In genomic region chr19:18415177-18415867, GRCh38 we compare ENCODE assay signal across 1 cellular context.
TF ChIP-seq lines count a peak whose summit lies in the region.

No MANE protein-coding gene starts in this region.

TF ChIP-seq in K562, 482 proteins besides CTCF, POLR2A, EP300 and RAD21 (continued from another document and continues in another):
- peak; percentile 97 for TF ChIP-seq HINFP (tag; conservative IDR thresholded peaks at IDR 0.05; ENCODE audit: low read depth)
- peak; percentile 56; the same call in 1 of the 2 replicates for TF ChIP-seq ZBTB17 (CRISPR knock-in tag; IDR thresholded peaks at IDR 0.05)
- TF ChIP-seq DDX20 (tag; IDR thresholded peaks at IDR 0.05; ENCODE audit: low read depth), result no peak
- TF ChIP-seq KDM4B (IDR thresholded peaks at IDR 0.05; ENCODE audit: borderline replicate concordance in 2 of 2, low read depth in 1 of 2), result 0 out of 4 replicates have a peak, but pooled peaks of 1 of the 2 experiments have one; percentile 79
- TF ChIP-seq KDM5B (IDR thresholded peaks at IDR 0.05; ENCODE audit: insufficient replicate concordance, low read depth, low read length), result peak; percentile 31
- no peak for TF ChIP-seq PRMT5 (CRISPR knock-in tag; IDR thresholded peaks at IDR 0.05)
- peak; percentile 75 for TF ChIP-seq POLR2B (IDR thresholded peaks at IDR 0.05; ENCODE audit: low read depth, partially characterized antibody)
- no peak for TF ChIP-seq ZNF316 (IDR thresholded peaks at IDR 0.05)
- TF ChIP-seq POLR3G (IDR thresholded peaks at IDR 0.05; ENCODE audit: extremely low read depth, insufficient read length, insufficient replicate concordance), result no peak
- peak; percentile 71; the same call in 1 of the 2 replicates for TF ChIP-seq ARID1B (IDR thresholded peaks at IDR 0.05)
- TF ChIP-seq ZNF143 (CRISPR knock-in tag; IDR thresholded peaks at IDR 0.05), result no peak
- peak; percentile 33; the same call in 1 of the 2 replicates for TF ChIP-seq ESRRA (IDR thresholded peaks at IDR 0.05; ENCODE audit: borderline replicate concordance, low read depth)
- TF ChIP-seq, protein P1, sequence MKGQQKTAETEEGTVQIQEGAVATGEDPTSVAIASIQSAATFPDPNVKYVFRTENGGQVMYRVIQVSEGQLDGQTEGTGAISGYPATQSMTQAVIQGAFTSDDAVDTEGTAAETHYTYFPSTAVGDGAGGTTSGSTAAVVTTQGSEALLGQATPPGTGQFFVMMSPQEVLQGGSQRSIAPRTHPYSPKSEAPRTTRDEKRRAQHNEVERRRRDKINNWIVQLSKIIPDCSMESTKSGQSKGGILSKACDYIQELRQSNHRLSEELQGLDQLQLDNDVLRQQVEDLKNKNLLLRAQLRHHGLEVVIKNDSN (CRISPR knock-in tag; IDR thresholded peaks at IDR 0.05), result no peak
- TF ChIP-seq TRIM28 (IDR thresholded peaks at IDR 0.05), result no peak
- TF ChIP-seq MTF1 (CRISPR knock-in tag; IDR thresholded peaks at IDR 0.05; ENCODE audit: borderline replicate concordance), result no peak
- TF ChIP-seq, protein P2, sequence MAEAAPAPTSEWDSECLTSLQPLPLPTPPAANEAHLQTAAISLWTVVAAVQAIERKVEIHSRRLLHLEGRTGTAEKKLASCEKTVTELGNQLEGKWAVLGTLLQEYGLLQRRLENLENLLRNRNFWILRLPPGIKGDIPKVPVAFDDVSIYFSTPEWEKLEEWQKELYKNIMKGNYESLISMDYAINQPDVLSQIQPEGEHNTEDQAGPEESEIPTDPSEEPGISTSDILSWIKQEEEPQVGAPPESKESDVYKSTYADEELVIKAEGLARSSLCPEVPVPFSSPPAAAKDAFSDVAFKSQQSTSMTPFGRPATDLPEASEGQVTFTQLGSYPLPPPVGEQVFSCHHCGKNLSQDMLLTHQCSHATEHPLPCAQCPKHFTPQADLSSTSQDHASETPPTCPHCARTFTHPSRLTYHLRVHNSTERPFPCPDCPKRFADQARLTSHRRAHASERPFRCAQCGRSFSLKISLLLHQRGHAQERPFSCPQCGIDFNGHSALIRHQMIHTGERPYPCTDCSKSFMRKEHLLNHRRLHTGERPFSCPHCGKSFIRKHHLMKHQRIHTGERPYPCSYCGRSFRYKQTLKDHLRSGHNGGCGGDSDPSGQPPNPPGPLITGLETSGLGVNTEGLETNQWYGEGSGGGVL (CRISPR knock-in tag; IDR thresholded peaks at IDR 0.05), result peak; percentile 31; the same call in 1 of the 2 replicates
- peak; percentile 76 for TF ChIP-seq RBFOX2 (IDR thresholded peaks at IDR 0.05; ENCODE audit: low read depth, low read length)
- TF ChIP-seq ETV1 (tag; conservative IDR thresholded peaks at IDR 0.05; ENCODE audit: low read depth), result peak; percentile 86
- TF ChIP-seq KDM2B (CRISPR knock-in tag; IDR thresholded peaks at IDR 0.05), result no peak
- TF ChIP-seq ZFP30 (CRISPR knock-in tag; IDR thresholded peaks at IDR 0.05; ENCODE audit: borderline replicate concordance), result no peak
- TF ChIP-seq HLTF (IDR thresholded peaks at IDR 0.05), result peak; percentile 66; the same call in 1 of the 2 replicates
- peak; percentile 93 for TF ChIP-seq ZNF76 (CRISPR knock-in tag; IDR thresholded peaks at IDR 0.05; ENCODE audit: borderline replicate concordance)
- TF ChIP-seq RBM14 (IDR thresholded peaks at IDR 0.05; ENCODE audit: borderline replicate concordance, insufficient read depth, low read depth, low read length), result no peak
- TF ChIP-seq CCAR2 (IDR thresholded peaks at IDR 0.05; ENCODE audit: low read depth, low read length), result peak; percentile 50; the same call in 1 of the 2 replicates
- no peak for TF ChIP-seq ZZZ3 (IDR thresholded peaks at IDR 0.05)
- no peak for TF ChIP-seq ZNF318 (IDR thresholded peaks at IDR 0.05; ENCODE audit: borderline replicate concordance in 1 of 2, low read depth in 1 of 2)
- TF ChIP-seq ZNF507 (tag; conservative IDR thresholded peaks at IDR 0.05), result no peak
- no peak for TF ChIP-seq NFYB (IDR thresholded peaks at IDR 0.05; ENCODE audit: extremely low read depth, insufficient read length)
- 0 out of 2 replicates have a peak, but pooled peaks have one; percentile 25 for TF ChIP-seq ZNF780A (CRISPR knock-in tag; IDR thresholded peaks at IDR 0.05)
- TF ChIP-seq KLF1 (tag; IDR thresholded peaks at IDR 0.05), result no peak
- TF ChIP-seq ZNF75A (CRISPR knock-in tag; IDR thresholded peaks at IDR 0.05), result no peak
- no peak for TF ChIP-seq SRSF1 (IDR thresholded peaks at IDR 0.05; ENCODE audit: low read depth, low read length)
- TF ChIP-seq, protein P3, sequence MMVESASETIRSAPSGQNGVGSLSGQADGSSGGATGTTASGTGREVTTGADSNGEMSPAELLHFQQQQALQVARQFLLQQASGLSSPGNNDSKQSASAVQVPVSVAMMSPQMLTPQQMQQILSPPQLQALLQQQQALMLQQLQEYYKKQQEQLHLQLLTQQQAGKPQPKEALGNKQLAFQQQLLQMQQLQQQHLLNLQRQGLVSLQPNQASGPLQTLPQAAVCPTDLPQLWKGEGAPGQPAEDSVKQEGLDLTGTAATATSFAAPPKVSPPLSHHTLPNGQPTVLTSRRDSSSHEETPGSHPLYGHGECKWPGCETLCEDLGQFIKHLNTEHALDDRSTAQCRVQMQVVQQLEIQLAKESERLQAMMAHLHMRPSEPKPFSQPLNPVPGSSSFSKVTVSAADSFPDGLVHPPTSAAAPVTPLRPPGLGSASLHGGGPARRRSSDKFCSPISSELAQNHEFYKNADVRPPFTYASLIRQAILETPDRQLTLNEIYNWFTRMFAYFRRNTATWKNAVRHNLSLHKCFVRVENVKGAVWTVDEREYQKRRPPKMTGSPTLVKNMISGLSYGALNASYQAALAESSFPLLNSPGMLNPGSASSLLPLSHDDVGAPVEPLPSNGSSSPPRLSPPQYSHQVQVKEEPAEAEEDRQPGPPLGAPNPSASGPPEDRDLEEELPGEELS (CRISPR knock-in tag; IDR thresholded peaks at IDR 0.05; ENCODE audit: borderline replicate concordance), result no peak
- TF ChIP-seq ATF1 (CRISPR knock-in tag; IDR thresholded peaks at IDR 0.05), result no peak
- TF ChIP-seq ATF1 (tag; IDR thresholded peaks at IDR 0.05), result no peak
- TF ChIP-seq ZBTB12 (CRISPR knock-in tag; IDR thresholded peaks at IDR 0.05), result no peak; the same call in 1 of the 2 replicates
- TF ChIP-seq THRAP3 (IDR thresholded peaks at IDR 0.05; ENCODE audit: borderline replicate concordance), result no peak; the same call in 1 of the 2 replicates
- no peak; the same call in 1 of the 2 replicates for TF ChIP-seq PML (IDR thresholded peaks at IDR 0.05; ENCODE audit: low read length)
- TF ChIP-seq ZNF639 (CRISPR knock-in tag; conservative IDR thresholded peaks at IDR 0.05 in 1 of 2, IDR thresholded peaks at IDR 0.05 in 1 of 2), result peak in 1 of 2 experiments; percentile 67; a peak in 2 of 4 replicates
- TF ChIP-seq PTRF (tag; IDR thresholded peaks at IDR 0.05), result peak; percentile 48; the same call in 1 of the 2 replicates
- peak; percentile 50; the same call in 1 of the 2 replicates for TF ChIP-seq ZC3H4 (CRISPR knock-in tag; IDR thresholded peaks at IDR 0.05; ENCODE audit: borderline replicate concordance)
- TF ChIP-seq ZNF655 (CRISPR knock-in tag; IDR thresholded peaks at IDR 0.05), result no peak
- peak; percentile 62; the same call in 1 of the 2 replicates for TF ChIP-seq FOXJ2 (tag; IDR thresholded peaks at IDR 0.05)
- no peak for TF ChIP-seq NEUROD1 (IDR thresholded peaks at IDR 0.05; ENCODE audit: borderline replicate concordance, low read depth, low read length, partially characterized antibody)
- TF ChIP-seq ZNF41 (CRISPR knock-in tag; conservative IDR thresholded peaks at IDR 0.05), result no peak
- TF ChIP-seq TBL1XR1 (IDR thresholded peaks at IDR 0.05; ENCODE audit: low read length in 2 of 2), result no peak; a peak in 1 of 4 replicates
- no peak for TF ChIP-seq CBX1 (IDR thresholded peaks at IDR 0.05; ENCODE audit: low read depth)
- TF ChIP-seq TEAD1 (CRISPR knock-in tag; IDR thresholded peaks at IDR 0.05), result no peak; a peak in 2 of 4 replicates
- TF ChIP-seq BRD4 (IDR thresholded peaks at IDR 0.05), result no peak; the same call in 1 of the 2 replicates
- TF ChIP-seq ZNF79 (CRISPR knock-in tag; IDR thresholded peaks at IDR 0.05; ENCODE audit: low read depth), result peak; percentile 51
- no peak for TF ChIP-seq CBX5 (IDR thresholded peaks at IDR 0.05; ENCODE audit: borderline replicate concordance, low read depth)
